In the genomic region with DNA sequence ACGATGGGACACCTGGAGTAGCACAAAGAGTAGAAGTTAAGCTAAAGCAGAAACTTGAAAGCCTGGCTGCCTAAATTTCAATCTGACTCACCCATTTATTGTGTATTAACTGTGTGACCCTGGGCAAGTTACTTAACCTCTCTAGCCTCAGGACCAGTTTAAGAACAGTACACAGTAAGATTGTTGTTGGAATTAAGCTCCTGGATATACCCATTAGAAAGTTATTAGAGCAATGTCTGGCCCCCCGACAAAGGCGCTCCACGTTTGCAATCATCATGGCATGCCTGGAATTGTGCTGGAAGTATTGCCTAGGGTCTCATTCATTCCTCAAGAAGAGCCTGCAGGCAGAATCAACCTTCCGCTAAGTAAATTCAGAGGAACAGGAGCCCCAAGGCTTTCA, we compare ENCODE assay signal across 9 cellular contexts. TPM values are rescaled to one million over a fixed set of nuclear protein-coding genes. Genes with fewer than 3 reads are reported as not detected.
DNase-seq lines count a peak whose midpoint lies in the region; ATAC-seq, FAIRE-seq and TF ChIP-seq lines count a peak whose summit lies in the region.
"Had no signal": no experiment of that assay in that cellular context is flagged by ENCODE, and none has a peak within 500 bp of the region (broad histone marks: within the 10 kb centered on the region; RNA-seq: fewer than 3 reads in every experiment).

No MANE protein-coding gene starts in this region.

- H3K27me3 ChIP-seq in ascending aorta (no peaks in the 10 kb centered on the region), HepG2 (ENCODE audit: control insufficient read depth in 1 of 2, insufficient read depth in 2 of 2, low read length in 2 of 2) (peaks cover 1 to 11% of the 10 kb centered on the region in 2 experiments; a peak in 2 of 5 replicates), testis (no peaks in the 10 kb centered on the region)

- H3K27ac ChIP-seq in ascending aorta, result peak overlapping the region; percentile 93 to 96
- no peak overlapping the region for H3K27ac ChIP-seq in HepG2 (ENCODE audit: extremely low read length, insufficient read depth, low read length)
- H3K27ac ChIP-seq in testis, result peak overlapping the region; percentile 80 to 85

- 44% methylated on average over 5 of the region's 5 CpGs for WGBS in HepG2 (ENCODE audit: low lambda C conversion rate)
- 62 to 65% methylated on average over 5 of the region's 5 CpGs for WGBS in testis, 2 donors

- H2AFZ ChIP-seq in HepG2 (ENCODE audit: low read length), result no peak overlapping the region

- TF ChIP-seq EP300 in HepG2 (IDR thresholded peaks at IDR 0.05; ENCODE audit: low read depth in 2 of 2, low read length in 2 of 2) (no peak), HepG2 (CRISPR knock-in tag; IDR thresholded peaks at IDR 0.05; ENCODE audit: borderline replicate concordance) (no peak)

- peak overlapping the region; percentile 76 for H3K9ac ChIP-seq in HepG2 (ENCODE audit: insufficient read depth, low read depth, low read length)

- TF ChIP-seq POLR2A in HepG2 (IDR thresholded peaks at IDR 0.05; ENCODE audit: insufficient read depth in 1 of 2, low read depth in 2 of 2, low read length in 2 of 2) (no peak), testis (IDR thresholded peaks at IDR 0.05) (no peak)

- H3K27me3 Mint-ChIP-seq in activated CD4-positive, alpha-beta T cell treated with anti-CD3 and anti-CD28 coated beads, Interleukin-2, amount 10 ng/mL, durations not matched to agents 24 days and 14 days, result no peaks in the 10 kb centered on the region

- H3K9me3 Mint-ChIP-seq in activated CD4-positive, alpha-beta T cell treated with anti-CD3 and anti-CD28 coated beads, Interleukin-2, amount 10 ng/mL, durations not matched to agents 24 days and 14 days, result no peaks in the 10 kb centered on the region

- CTCF ChIA-PET in HepG2 (lab: Yijun Ruan, JAX; ENCODE audit: low intra/inter-chr PET ratio, low total read pairs), result no interaction called here

- H3K4me3 Mint-ChIP-seq in activated CD4-positive, alpha-beta T cell treated with anti-CD3 and anti-CD28 coated beads, Interleukin-2, amount 10 ng/mL, durations not matched to agents 24 days and 14 days, result peak overlapping the region; percentile 92

- peak overlapping the region; percentile 76 for H3K27ac Mint-ChIP-seq in activated CD4-positive, alpha-beta T cell treated with anti-CD3 and anti-CD28 coated beads, Interleukin-2, amount 10 ng/mL, durations not matched to agents 24 days and 14 days

- TF ChIP-seq RAD21 in HepG2 (CRISPR knock-in tag; IDR thresholded peaks at IDR 0.05), result no peak

- H3K4me3 ChIP-seq in ascending aorta, result peak overlapping the region; percentile 60 to 80
- H3K4me3 ChIP-seq in HepG2 (replicated peaks in 1 of 3; ENCODE audit: insufficient read depth in 1 of 3, low read depth in 2 of 3, low read length in 3 of 3), result peak overlapping the region; percentile 79 to 87 (median 87)
- H3K4me3 ChIP-seq in testis, result peak overlapping the region in 1 of 2 donors; percentile 76

- in situ Hi-C loops in HepG2 (cut with HindIII; ENCODE audit: extremely low pct_ligation_motif_present, low pct_unique_long_range_greater_than_20kb), result no loop called here

- H3K9me3 ChIP-seq in ascending aorta, result no peaks in the 10 kb centered on the region
- H3K9me3 ChIP-seq in HepG2 (ENCODE audit: low read length), result no peaks in the 10 kb centered on the region
- no peaks in the 10 kb centered on the region for H3K9me3 ChIP-seq in testis

- peak overlapping the region; percentile 99 for H3K4me2 ChIP-seq in HepG2 (ENCODE audit: low read depth, low read length)

- no peak for FAIRE-seq in HepG2 (lab: Jason Lieb, UNC)

- H3K4me1 ChIP-seq in ascending aorta (peaks cover 37 to 43% of the 10 kb centered on the region in 2 donors), HepG2 (ENCODE audit: insufficient read depth, low read length) (peaks cover 82% of the 10 kb centered on the region), testis (peaks cover 19% of the 10 kb centered on the region)

- H3K36me3 ChIP-seq in ascending aorta (no peaks in the 10 kb centered on the region), HepG2 (replicated peaks in 1 of 2; ENCODE audit: control insufficient read depth in 1 of 2, insufficient read depth in 2 of 2, low read length in 2 of 2) (no peaks in the 10 kb centered on the region), testis (ENCODE audit: low read depth, missing control alignments) (no peaks in the 10 kb centered on the region)

- peaks cover 8% of the 10 kb centered on the region; the same call in 1 of the 2 replicates for H4K20me1 ChIP-seq in HepG2 (ENCODE audit: insufficient read depth, low read length)

- POLR2A ChIA-PET in HepG2 (lab: Yijun Ruan, JAX), result interaction anchor here (0.7 to 29.5 kb wide), 9 partner anchors 4 to 462 kb away, joined by 3 to 1422 read pairs (median 5); partner anchors contain the start of genes PIGT, SDC4, SYS1 and YWHAB

- ATAC-seq in HepG2, result no peak
- no peak for ATAC-seq in GM21576 (IDR thresholded peaks at IDR 0.05; ENCODE audit: unreplicated experiment)
- no peak for ATAC-seq in GM21447 (IDR thresholded peaks at IDR 0.05; ENCODE audit: unreplicated experiment)

- H3K79me2 ChIP-seq in HepG2 (ENCODE audit: insufficient read depth, low read length), result peaks cover 34% of the 10 kb centered on the region

- no peak for TF ChIP-seq CTCF in ascending aorta (IDR thresholded peaks at IDR 0.05)
- TF ChIP-seq CTCF in HepG2 (CRISPR knock-in tag; IDR thresholded peaks at IDR 0.05), result no peak
- TF ChIP-seq CTCF in testis (IDR thresholded peaks at IDR 0.05), result no peak

- no peak for DNase-seq in activated CD4-positive, alpha-beta T cell treated with anti-CD3 and anti-CD28 coated beads, Interleukin-2, amount 10 ng/mL, durations not matched to agents 24 days and 14 days
- DNase-seq in activated CD4-positive, alpha-beta T cell treated with anti-CD3 and anti-CD28 coated beads, Interleukin-2, amount 50 U/mL, for 1 hour, result no peak
- DNase-seq in ascending aorta (ENCODE audit: low spot score in 2 of 2) (no peak), HepG2 (ENCODE audit: low spot score) (no peak), testis (no peak), RPMI8226 (no peak)
- DNase-seq: AML-193 had no signal

- H3K36me3 Mint-ChIP-seq in activated CD4-positive, alpha-beta T cell treated with anti-CD3 and anti-CD28 coated beads, Interleukin-2, amount 10 ng/mL, durations not matched to agents 24 days and 14 days (ENCODE audit: low read depth), result peaks cover 37% of the 10 kb centered on the region

- peaks cover 61% of the 10 kb centered on the region for H3K4me1 Mint-ChIP-seq in activated CD4-positive, alpha-beta T cell treated with anti-CD3 and anti-CD28 coated beads, Interleukin-2, amount 10 ng/mL, durations not matched to agents 24 days and 14 days

- no TSS peak for BruUV-seq in HepG2 (replicated peaks; lab: Mats Ljungman, UMichigan)

- intact Hi-C loops in activated CD4-positive, alpha-beta T cell treated with anti-CD3 and anti-CD28 coated beads, Interleukin-2, amount 10 ng/mL, durations not matched to agents 24 days and 14 days (cut with micrococcal nuclease), result no loop called here
- intact Hi-C loops in ascending aorta (cut with DNase I) (no loop called here), HepG2 (cut with micrococcal nuclease; ENCODE audit: unreplicated experiment) (no loop called here), testis (cut with DNase I; ENCODE audit: low total_unique reads) (no loop called here)

RNA-seq across cellular contexts. Expression of gene SDC4, which starts 1.4 kb away (rescaled TPM):
- total RNA-seq in activated CD4-positive, alpha-beta T cell treated with anti-CD3 and anti-CD28 coated beads, Interleukin-2, amount 10 ng/mL, durations not matched to agents 24 days and 14 days, result 177 and 185 TPM in 2 replicates
- 63.8 TPM for total RNA-seq in ascending aorta
- total RNA-seq in HepG2 (2016; rRNA removed; fragmentation: Illumina TruSeq; extraction: Trizol), result 36.0 and 65.1 TPM in 2 replicates
- total RNA-seq in HepG2 (2016; cell fraction: cytosol; rRNA removed; fragmentation: Illumina TruSeq; extraction: Trizol; ENCODE audit: low read depth), result 6.2 and 6.3 TPM in 2 replicates
- 34.4 and 64.3 TPM in 2 replicates for total RNA-seq in HepG2 (2016; cell fraction: insoluble cytoplasmic fraction; rRNA removed; fragmentation: Illumina TruSeq; extraction: Trizol)
- 21.2 and 23.6 TPM in 2 replicates for total RNA-seq in HepG2 (2016; cell fraction: membrane; rRNA removed; fragmentation: Illumina TruSeq; extraction: Trizol)
- total RNA-seq in HepG2 (2016; cell fraction: nucleus; rRNA removed; fragmentation: Illumina TruSeq; extraction: Trizol), result 61.5 and 66.3 TPM in 2 replicates
- 49.0 and 67.2 TPM in 2 replicates for polyA plus RNA-seq in HepG2 (2011; rRNA removed)
- polyA plus RNA-seq in HepG2 (2011; cell fraction: cytosol; rRNA removed), result 51.5 and 81.1 TPM in 2 replicates
- polyA plus RNA-seq in HepG2 (2011; cell fraction: nucleus; rRNA removed), result 16.0 and 26.7 TPM in 2 replicates
- 44.1 and 51.7 TPM in 2 replicates for polyA plus RNA-seq in HepG2 (2012)
- polyA plus RNA-seq in HepG2 (2016; cell fraction: cytosol; fragmentation: Illumina TruSeq; extraction: Trizol; ENCODE audit: low read depth), result 5.0 TPM in 2 replicates
- 33.1 and 34.5 TPM in 2 replicates for polyA plus RNA-seq in HepG2 (2016; cell fraction: insoluble cytoplasmic fraction; fragmentation: Illumina TruSeq; extraction: Trizol; ENCODE audit: low read depth)
- 13.3 and 15.5 TPM in 2 replicates for polyA plus RNA-seq in HepG2 (2016; cell fraction: membrane; fragmentation: Illumina TruSeq; extraction: Trizol; ENCODE audit: low read depth)
- 86.0 and 86.3 TPM in 2 replicates for polyA plus RNA-seq in HepG2 (2016; cell fraction: nucleus; fragmentation: Illumina TruSeq; extraction: Trizol; ENCODE audit: insufficient read depth, low read depth)
- 33.3 and 94.7 TPM in 2 replicates for polyA minus RNA-seq in HepG2 (2011; rRNA and poly(A)+ RNA removed; ENCODE audit: low replicate concordance)
- 68.1 and 88.6 TPM in 2 replicates for polyA minus RNA-seq in HepG2 (2011; cell fraction: cytosol; rRNA and poly(A)+ RNA removed)
- polyA minus RNA-seq in HepG2 (2011; cell fraction: nucleus; rRNA and poly(A)+ RNA removed), result 15.1 and 31.3 TPM in 2 replicates
- 100 to 1,000 TPM; 191 to 234 TPM for total RNA-seq in testis
- 124 TPM for polyA plus RNA-seq in testis (ENCODE audit: insufficient read depth, low read depth, low replicate concordance)

RNA-seq across cellular contexts. Expression of gene SYS1, which starts 16.1 kb away (rescaled TPM):
- 24.4 and 26.2 TPM in 2 replicates for total RNA-seq in activated CD4-positive, alpha-beta T cell treated with anti-CD3 and anti-CD28 coated beads, Interleukin-2, amount 10 ng/mL, durations not matched to agents 24 days and 14 days
- 27.4 TPM for total RNA-seq in ascending aorta
- total RNA-seq in HepG2 (2016; rRNA removed; fragmentation: Illumina TruSeq; extraction: Trizol), result 22.0 and 38.3 TPM in 2 replicates
- 17.7 and 19.7 TPM in 2 replicates for total RNA-seq in HepG2 (2016; cell fraction: cytosol; rRNA removed; fragmentation: Illumina TruSeq; extraction: Trizol; ENCODE audit: low read depth)
- total RNA-seq in HepG2 (2016; cell fraction: insoluble cytoplasmic fraction; rRNA removed; fragmentation: Illumina TruSeq; extraction: Trizol), result 22.2 and 38.4 TPM in 2 replicates
- total RNA-seq in HepG2 (2016; cell fraction: membrane; rRNA removed; fragmentation: Illumina TruSeq; extraction: Trizol), result 35.6 and 38.6 TPM in 2 replicates
- 39.9 and 40.9 TPM in 2 replicates for total RNA-seq in HepG2 (2016; cell fraction: nucleus; rRNA removed; fragmentation: Illumina TruSeq; extraction: Trizol)
- polyA plus RNA-seq in HepG2 (2011; rRNA removed), result 65.6 and 75.9 TPM in 2 replicates
- polyA plus RNA-seq in HepG2 (2011; cell fraction: cytosol; rRNA removed), result 66.7 and 88.3 TPM in 2 replicates
- 46.0 and 49.6 TPM in 2 replicates for polyA plus RNA-seq in HepG2 (2011; cell fraction: nucleus; rRNA removed)
- polyA plus RNA-seq in HepG2 (2012), result 22.5 and 24.8 TPM in 2 replicates
- 16.5 and 19.7 TPM in 2 replicates for polyA plus RNA-seq in HepG2 (2016; cell fraction: cytosol; fragmentation: Illumina TruSeq; extraction: Trizol; ENCODE audit: low read depth)
- 24.3 and 27.0 TPM in 2 replicates for polyA plus RNA-seq in HepG2 (2016; cell fraction: insoluble cytoplasmic fraction; fragmentation: Illumina TruSeq; extraction: Trizol; ENCODE audit: low read depth)
- polyA plus RNA-seq in HepG2 (2016; cell fraction: membrane; fragmentation: Illumina TruSeq; extraction: Trizol; ENCODE audit: low read depth), result 29.1 and 31.7 TPM in 2 replicates
- 41.1 and 42.9 TPM in 2 replicates for polyA plus RNA-seq in HepG2 (2016; cell fraction: nucleus; fragmentation: Illumina TruSeq; extraction: Trizol; ENCODE audit: insufficient read depth, low read depth)
- polyA minus RNA-seq in HepG2 (2011; rRNA and poly(A)+ RNA removed; ENCODE audit: low replicate concordance), result 127 and 240 TPM in 2 replicates
- 35.0 and 40.9 TPM in 2 replicates for polyA minus RNA-seq in HepG2 (2011; cell fraction: cytosol; rRNA and poly(A)+ RNA removed)
- 56.0 and 62.5 TPM in 2 replicates for polyA minus RNA-seq in HepG2 (2011; cell fraction: nucleus; rRNA and poly(A)+ RNA removed)
- 10 to 100 TPM; 33.1 to 34.6 TPM for total RNA-seq in testis
- polyA plus RNA-seq in testis (ENCODE audit: insufficient read depth, low read depth, low replicate concordance), result 20.0 TPM

RNA-seq across cellular contexts. Expression of gene TP53TG5, which starts 31.3 kb away (rescaled TPM):
- 0.12 TPM in 1 of 2 replicates, not detected in the other for total RNA-seq in activated CD4-positive, alpha-beta T cell treated with anti-CD3 and anti-CD28 coated beads, Interleukin-2, amount 10 ng/mL, durations not matched to agents 24 days and 14 days
- total RNA-seq in ascending aorta (not detected), HepG2 (2016; rRNA removed; fragmentation: Illumina TruSeq; extraction: Trizol) (not detected in 2 replicates), testis (10 to 100 TPM in 1 of 2 donors, 1 to 10 TPM in 1; 6.4 to 12.3 TPM)
- total RNA-seq in HepG2 (2016; cell fraction: cytosol; rRNA removed; fragmentation: Illumina TruSeq; extraction: Trizol; ENCODE audit: low read depth), result not detected in 2 replicates
- total RNA-seq in HepG2 (2016; cell fraction: insoluble cytoplasmic fraction; rRNA removed; fragmentation: Illumina TruSeq; extraction: Trizol), result not detected in 2 replicates
- not detected in 2 replicates for total RNA-seq in HepG2 (2016; cell fraction: membrane; rRNA removed; fragmentation: Illumina TruSeq; extraction: Trizol)
- not detected in 2 replicates for total RNA-seq in HepG2 (2016; cell fraction: nucleus; rRNA removed; fragmentation: Illumina TruSeq; extraction: Trizol)
- polyA plus RNA-seq in HepG2 (2011; rRNA removed) (0.11 TPM in 1 of 2 replicates, not detected in the other), testis (ENCODE audit: insufficient read depth, low read depth, low replicate concordance) (28.2 TPM)
- polyA plus RNA-seq in HepG2 (2011; cell fraction: cytosol; rRNA removed), result not detected in 2 replicates
- polyA plus RNA-seq in HepG2 (2011; cell fraction: nucleus; rRNA removed), result not detected in 2 replicates
- 0.32 and 0.45 TPM in 2 replicates for polyA plus RNA-seq in HepG2 (2012)
- polyA plus RNA-seq in HepG2 (2016; cell fraction: cytosol; fragmentation: Illumina TruSeq; extraction: Trizol; ENCODE audit: low read depth), result not detected in 2 replicates
- not detected in 2 replicates for polyA plus RNA-seq in HepG2 (2016; cell fraction: insoluble cytoplasmic fraction; fragmentation: Illumina TruSeq; extraction: Trizol; ENCODE audit: low read depth)
- not detected in 2 replicates for polyA plus RNA-seq in HepG2 (2016; cell fraction: membrane; fragmentation: Illumina TruSeq; extraction: Trizol; ENCODE audit: low read depth)
- not detected in 2 replicates for polyA plus RNA-seq in HepG2 (2016; cell fraction: nucleus; fragmentation: Illumina TruSeq; extraction: Trizol; ENCODE audit: insufficient read depth, low read depth)
- polyA minus RNA-seq in HepG2 (2011; rRNA and poly(A)+ RNA removed; ENCODE audit: low replicate concordance), result not detected in 2 replicates
- not detected in 2 replicates for polyA minus RNA-seq in HepG2 (2011; cell fraction: cytosol; rRNA and poly(A)+ RNA removed)
- polyA minus RNA-seq in HepG2 (2011; cell fraction: nucleus; rRNA and poly(A)+ RNA removed), result not detected in 2 replicates

RNA-seq across cellular contexts. Expression of gene MATN4, which starts 38.8 kb away (rescaled TPM):
- total RNA-seq in activated CD4-positive, alpha-beta T cell treated with anti-CD3 and anti-CD28 coated beads, Interleukin-2, amount 10 ng/mL, durations not matched to agents 24 days and 14 days, result 1.2 and 1.5 TPM in 2 replicates
- total RNA-seq in ascending aorta (0.21 TPM), HepG2 (2016; rRNA removed; fragmentation: Illumina TruSeq; extraction: Trizol) (not detected in 2 replicates), testis (1 to 10 TPM; 2.8 to 3.5 TPM)
- not detected in 2 replicates for total RNA-seq in HepG2 (2016; cell fraction: cytosol; rRNA removed; fragmentation: Illumina TruSeq; extraction: Trizol; ENCODE audit: low read depth)
- total RNA-seq in HepG2 (2016; cell fraction: insoluble cytoplasmic fraction; rRNA removed; fragmentation: Illumina TruSeq; extraction: Trizol), result not detected in 2 replicates
- not detected in 2 replicates for total RNA-seq in HepG2 (2016; cell fraction: membrane; rRNA removed; fragmentation: Illumina TruSeq; extraction: Trizol)
- total RNA-seq in HepG2 (2016; cell fraction: nucleus; rRNA removed; fragmentation: Illumina TruSeq; extraction: Trizol), result not detected in 2 replicates
- polyA plus RNA-seq in HepG2 (2011; rRNA removed) (0.04 TPM in 1 of 2 replicates, not detected in the other), testis (ENCODE audit: insufficient read depth, low read depth, low replicate concordance) (1.1 TPM)
- not detected in 2 replicates for polyA plus RNA-seq in HepG2 (2011; cell fraction: cytosol; rRNA removed)
- polyA plus RNA-seq in HepG2 (2011; cell fraction: nucleus; rRNA removed), result 0.11 TPM in 1 of 2 replicates, not detected in the other
- not detected in 2 replicates for polyA plus RNA-seq in HepG2 (2012)
- not detected in 2 replicates for polyA plus RNA-seq in HepG2 (2016; cell fraction: cytosol; fragmentation: Illumina TruSeq; extraction: Trizol; ENCODE audit: low read depth)
- not detected in 2 replicates for polyA plus RNA-seq in HepG2 (2016; cell fraction: insoluble cytoplasmic fraction; fragmentation: Illumina TruSeq; extraction: Trizol; ENCODE audit: low read depth)
- polyA plus RNA-seq in HepG2 (2016; cell fraction: membrane; fragmentation: Illumina TruSeq; extraction: Trizol; ENCODE audit: low read depth), result not detected in 2 replicates
- polyA plus RNA-seq in HepG2 (2016; cell fraction: nucleus; fragmentation: Illumina TruSeq; extraction: Trizol; ENCODE audit: insufficient read depth, low read depth), result not detected in 2 replicates
- not detected in 2 replicates for polyA minus RNA-seq in HepG2 (2011; rRNA and poly(A)+ RNA removed; ENCODE audit: low replicate concordance)
- not detected in 2 replicates for polyA minus RNA-seq in HepG2 (2011; cell fraction: cytosol; rRNA and poly(A)+ RNA removed)
- polyA minus RNA-seq in HepG2 (2011; cell fraction: nucleus; rRNA and poly(A)+ RNA removed), result not detected in 2 replicates

RNA-seq across cellular contexts. Expression of gene RBPJL, which starts 40.2 kb away (rescaled TPM):
- total RNA-seq in activated CD4-positive, alpha-beta T cell treated with anti-CD3 and anti-CD28 coated beads, Interleukin-2, amount 10 ng/mL, durations not matched to agents 24 days and 14 days, result not detected in 2 replicates
- total RNA-seq in ascending aorta (not detected), HepG2 (2016; rRNA removed; fragmentation: Illumina TruSeq; extraction: Trizol) (not detected in 2 replicates), testis (1 to 10 TPM in 1 of 2 donors, under 1 TPM in 1; 0.43 to 1.1 TPM)
- total RNA-seq in HepG2 (2016; cell fraction: cytosol; rRNA removed; fragmentation: Illumina TruSeq; extraction: Trizol; ENCODE audit: low read depth), result not detected in 2 replicates
- not detected in 2 replicates for total RNA-seq in HepG2 (2016; cell fraction: insoluble cytoplasmic fraction; rRNA removed; fragmentation: Illumina TruSeq; extraction: Trizol)
- not detected in 2 replicates for total RNA-seq in HepG2 (2016; cell fraction: membrane; rRNA removed; fragmentation: Illumina TruSeq; extraction: Trizol)
- total RNA-seq in HepG2 (2016; cell fraction: nucleus; rRNA removed; fragmentation: Illumina TruSeq; extraction: Trizol), result not detected in 2 replicates
- polyA plus RNA-seq in HepG2 (2011; rRNA removed) (not detected in 2 replicates), testis (ENCODE audit: insufficient read depth, low read depth, low replicate concordance) (0.26 TPM)
- not detected in 2 replicates for polyA plus RNA-seq in HepG2 (2011; cell fraction: cytosol; rRNA removed)
- not detected in 2 replicates for polyA plus RNA-seq in HepG2 (2011; cell fraction: nucleus; rRNA removed)
- polyA plus RNA-seq in HepG2 (2012), result not detected in 2 replicates
- not detected in 2 replicates for polyA plus RNA-seq in HepG2 (2016; cell fraction: cytosol; fragmentation: Illumina TruSeq; extraction: Trizol; ENCODE audit: low read depth)
- not detected in 2 replicates for polyA plus RNA-seq in HepG2 (2016; cell fraction: insoluble cytoplasmic fraction; fragmentation: Illumina TruSeq; extraction: Trizol; ENCODE audit: low read depth)
- polyA plus RNA-seq in HepG2 (2016; cell fraction: membrane; fragmentation: Illumina TruSeq; extraction: Trizol; ENCODE audit: low read depth), result not detected in 2 replicates
- not detected in 2 replicates for polyA plus RNA-seq in HepG2 (2016; cell fraction: nucleus; fragmentation: Illumina TruSeq; extraction: Trizol; ENCODE audit: insufficient read depth, low read depth)
- not detected in 2 replicates for polyA minus RNA-seq in HepG2 (2011; rRNA and poly(A)+ RNA removed; ENCODE audit: low replicate concordance)
- not detected in 2 replicates for polyA minus RNA-seq in HepG2 (2011; cell fraction: cytosol; rRNA and poly(A)+ RNA removed)
- polyA minus RNA-seq in HepG2 (2011; cell fraction: nucleus; rRNA and poly(A)+ RNA removed), result not detected in 2 replicates
